8 cellular contexts compared by ENCODE assay signal in genomic region chr6:43263314-43264178, GRCh38. TPM values are rescaled to one million over a fixed set of nuclear protein-coding genes. Genes with fewer than 3 reads are reported as not detected.
DNase-seq lines count a peak whose midpoint lies in the region; ATAC-seq, FAIRE-seq and TF ChIP-seq lines count a peak whose summit lies in the region.

No MANE protein-coding gene starts in this region.

- peaks cover 0 to 12% of the 10 kb centered on the region in 2 donors for H3K27me3 Mint-ChIP-seq in natural killer cell treated with Interleukin-12 subunit alpha and Interleukin-12 subunit beta and Interleukin-15 and Interleukin-18, amount 100 ng/mL, for 72 hours
- no peaks in the 10 kb centered on the region for H3K27me3 Mint-ChIP-seq in stimulated activated naive CD8-positive, alpha-beta T cell treated with anti-CD3 and anti-CD28 coated beads, Interleukin-15, Interleukin-2, amounts not matched to agents 100 ng/mL and 50 ng/mL, for 24 hours

- H2AFZ ChIP-seq in OCI-LY3 (ENCODE audit: low read depth, low read length): peak overlapping the region; percentile 85

- no peak overlapping the region for H3K9ac ChIP-seq in OCI-LY3 (ENCODE audit: low read length)

- H3K4me1 ChIP-seq in OCI-LY3 (ENCODE audit: low read length) (peaks cover 23% of the 10 kb centered on the region), esophagus muscularis mucosa (peaks cover 11 to 15% (median 14%) of the 10 kb centered on the region in 4 donors)

- DNase-seq in GM12892 (ENCODE audit: insufficient read length): peak; percentile 93
- DNase-seq in activated T-cell treated with anti-CD3 and anti-CD28 coated beads for 4 hours: peak; percentile 64
- DNase-seq in esophagus muscularis mucosa (ENCODE audit: extremely low spot score): no peak
- peak; percentile 80 for DNase-seq in natural killer cell treated with Interleukin-12 subunit alpha and Interleukin-12 subunit beta and Interleukin-15 and Interleukin-18, amount 100 ng/mL, for 72 hours (ENCODE audit: low spot score)

- H3K9me3 Mint-ChIP-seq in natural killer cell treated with Interleukin-12 subunit alpha and Interleukin-12 subunit beta and Interleukin-15 and Interleukin-18, amount 100 ng/mL, for 72 hours: no peaks in the 10 kb centered on the region
- no peaks in the 10 kb centered on the region for H3K9me3 Mint-ChIP-seq in stimulated activated naive CD8-positive, alpha-beta T cell treated with anti-CD3 and anti-CD28 coated beads, Interleukin-15, Interleukin-2, amounts not matched to agents 100 ng/mL and 50 ng/mL, for 24 hours

- H3K27ac ChIP-seq in OCI-LY3 (ENCODE audit: low read length): no peak overlapping the region
- H3K27ac ChIP-seq in esophagus muscularis mucosa (replicated peaks in 1 of 4): no peak overlapping the region

- H3K4me1 Mint-ChIP-seq in natural killer cell treated with Interleukin-12 subunit alpha and Interleukin-12 subunit beta and Interleukin-15 and Interleukin-18, amount 100 ng/mL, for 72 hours (ENCODE audit: low read depth in 2 of 2): peaks cover 4 to 6% of the 10 kb centered on the region in 2 donors
- H3K4me1 Mint-ChIP-seq in stimulated activated naive CD8-positive, alpha-beta T cell treated with anti-CD3 and anti-CD28 coated beads, Interleukin-15, Interleukin-2, amounts not matched to agents 100 ng/mL and 50 ng/mL, for 24 hours (ENCODE audit: low read depth): peaks cover 1% of the 10 kb centered on the region

- H3K9me3 ChIP-seq in OCI-LY3 (ENCODE audit: insufficient read depth, low read length) (no peaks in the 10 kb centered on the region), esophagus muscularis mucosa (no peaks in the 10 kb centered on the region)

- 55% methylated on average over 12 of the region's 12 CpGs for WGBS in esophagus muscularis mucosa

- no peak for TF ChIP-seq EP300 in esophagus muscularis mucosa (IDR thresholded peaks at IDR 0.05)

- no peaks in the 10 kb centered on the region for H3K36me3 Mint-ChIP-seq in natural killer cell treated with Interleukin-12 subunit alpha and Interleukin-12 subunit beta and Interleukin-15 and Interleukin-18, amount 100 ng/mL, for 72 hours
- H3K36me3 Mint-ChIP-seq in stimulated activated naive CD8-positive, alpha-beta T cell treated with anti-CD3 and anti-CD28 coated beads, Interleukin-15, Interleukin-2, amounts not matched to agents 100 ng/mL and 50 ng/mL, for 24 hours (ENCODE audit: low read depth): no peaks in the 10 kb centered on the region

- H4K20me1 ChIP-seq in OCI-LY3 (ENCODE audit: insufficient read depth, low read length): no peaks in the 10 kb centered on the region

- no peak for TF ChIP-seq POLR2A in GM12892 (IDR thresholded peaks at IDR 0.05; ENCODE audit: low read depth, low read length)
- no peak for TF ChIP-seq POLR2A in esophagus muscularis mucosa (IDR thresholded peaks at IDR 0.05; ENCODE audit: low read depth)

- H3K4me2 ChIP-seq in OCI-LY3 (ENCODE audit: low read length): peak overlapping the region; percentile 23; the same call in 1 of the 2 replicates

- peak; percentile 90 for FAIRE-seq in GM12892 (lab: Jason Lieb, UNC)

- H3K36me3 ChIP-seq in OCI-LY3 (replicated peaks; ENCODE audit: low read depth, low read length) (no peaks in the 10 kb centered on the region), esophagus muscularis mucosa (no peaks in the 10 kb centered on the region)

- ATAC-seq in HG03097 (IDR thresholded peaks at IDR 0.05; ENCODE audit: low FRiP score, unreplicated experiment) (peak; percentile 70), GM18511 (IDR thresholded peaks at IDR 0.05; ENCODE audit: unreplicated experiment) (no peak)
- ATAC-seq in natural killer cell treated with Interleukin-12 subunit alpha and Interleukin-12 subunit beta and Interleukin-15 and Interleukin-18, amount 100 ng/mL, for 72 hours: peak; percentile 83 to 85

- TF ChIP-seq CTCF in OCI-LY3 (IDR thresholded peaks at IDR 0.05; ENCODE audit: low read depth, low read length): peak; percentile 98
- TF ChIP-seq CTCF in esophagus muscularis mucosa (IDR thresholded peaks at IDR 0.05): peak; percentile 66 to 84 (median 80)

- H3K4me3 ChIP-seq in OCI-LY3 (ENCODE audit: low read length): no peak overlapping the region
- H3K4me3 ChIP-seq in esophagus muscularis mucosa: no peak overlapping the region

- H3K4me3 Mint-ChIP-seq in natural killer cell treated with Interleukin-12 subunit alpha and Interleukin-12 subunit beta and Interleukin-15 and Interleukin-18, amount 100 ng/mL, for 72 hours: no peak overlapping the region
- no peak overlapping the region for H3K4me3 Mint-ChIP-seq in stimulated activated naive CD8-positive, alpha-beta T cell treated with anti-CD3 and anti-CD28 coated beads, Interleukin-15, Interleukin-2, amounts not matched to agents 100 ng/mL and 50 ng/mL, for 24 hours

- H3K27me3 ChIP-seq in OCI-LY3 (ENCODE audit: low read depth, low read length): 0 out of 2 replicates have a peak, but pooled peaks cover 3% of the 10 kb centered on the region
- H3K27me3 ChIP-seq in esophagus muscularis mucosa: no peaks in the 10 kb centered on the region

- no peaks in the 10 kb centered on the region for H3K79me2 ChIP-seq in OCI-LY3 (ENCODE audit: low read length)

- H3K27ac Mint-ChIP-seq in natural killer cell treated with Interleukin-12 subunit alpha and Interleukin-12 subunit beta and Interleukin-15 and Interleukin-18, amount 100 ng/mL, for 72 hours: no peak overlapping the region
- peak overlapping the region; percentile 19 for H3K27ac Mint-ChIP-seq in stimulated activated naive CD8-positive, alpha-beta T cell treated with anti-CD3 and anti-CD28 coated beads, Interleukin-15, Interleukin-2, amounts not matched to agents 100 ng/mL and 50 ng/mL, for 24 hours

- intact Hi-C loops in esophagus muscularis mucosa (cut with DNase I): loop anchor here (1.0 to 5.0 kb wide), 2 partner anchors 71 to 244 kb away; no protein-coding TSS in a partner anchor

RNA-seq across cellular contexts. Expression of gene TTBK1, which starts 20.3 kb away (rescaled TPM):
- polyA plus RNA-seq in GM12892 (2012; ENCODE audit: missing spikeins): not detected
- under 1 TPM; under 0.01 to 0.29 (median 0.03) TPM for total RNA-seq in esophagus muscularis mucosa
- total RNA-seq in natural killer cell treated with Interleukin-12 subunit alpha and Interleukin-12 subunit beta and Interleukin-15 and Interleukin-18, amount 100 ng/mL, for 72 hours: under 1 TPM; 0.75 to 0.81 TPM

RNA-seq across cellular contexts. Expression of gene DNPH1, which starts 34.3 kb away (rescaled TPM):
- polyA plus RNA-seq in GM12892 (2012; ENCODE audit: missing spikeins): 56.6 TPM
- 10 to 100 TPM; 60.5 to 70.2 (median 65.3) TPM for total RNA-seq in esophagus muscularis mucosa
- 10 to 100 TPM; 15.0 to 32.5 TPM for total RNA-seq in natural killer cell treated with Interleukin-12 subunit alpha and Interleukin-12 subunit beta and Interleukin-15 and Interleukin-18, amount 100 ng/mL, for 72 hours

RNA-seq across cellular contexts. Expression of gene SLC22A7, which starts 34.5 kb away (rescaled TPM):
- not detected for polyA plus RNA-seq in GM12892 (2012; ENCODE audit: missing spikeins)
- total RNA-seq in esophagus muscularis mucosa: not detected
- total RNA-seq in natural killer cell treated with Interleukin-12 subunit alpha and Interleukin-12 subunit beta and Interleukin-15 and Interleukin-18, amount 100 ng/mL, for 72 hours: not detected

RNA-seq across cellular contexts. Expression of gene CRIP3, which starts 45.1 kb away (rescaled TPM):
- polyA plus RNA-seq in GM12892 (2012; ENCODE audit: missing spikeins): 12.8 TPM
- not detected for total RNA-seq in esophagus muscularis mucosa
- 1 to 10 TPM in 1 of 2 donors, not detected in 1; 2.0 TPM for total RNA-seq in natural killer cell treated with Interleukin-12 subunit alpha and Interleukin-12 subunit beta and Interleukin-15 and Interleukin-18, amount 100 ng/mL, for 72 hours
